ENCODE assay signal across 9 cellular contexts in genomic region chr13:73702419-73703071, GRCh38.
DNase-seq lines count a peak whose midpoint lies in the region; ATAC-seq, FAIRE-seq and TF ChIP-seq lines count a peak whose summit lies in the region.
"Had no signal": no experiment of that assay in that cellular context is flagged by ENCODE, and none has a peak within 500 bp of the region (broad histone marks: within the 10 kb centered on the region; RNA-seq: fewer than 3 reads in every experiment).

No MANE protein-coding gene starts in this region.

- TF ChIP-seq RAD21 in SK-N-SH (IDR thresholded peaks at IDR 0.05; ENCODE audit: low read length) (no peak), GM12878 (IDR thresholded peaks at IDR 0.05; ENCODE audit: insufficient read depth, low read depth, low read length) (no peak)

- H3K27me3 ChIP-seq in SK-N-SH (ENCODE audit: insufficient read depth) (no peaks in the 10 kb centered on the region), KMS-11 (ENCODE audit: insufficient read depth, low read depth) (no peaks in the 10 kb centered on the region), GM12878 (replicated peaks in 1 of 2; ENCODE audit: control insufficient read depth in 2 of 2, insufficient read depth in 2 of 2, low read length in 1 of 2) (no peaks in the 10 kb centered on the region)

- TF ChIP-seq CTCF in SK-N-SH (IDR thresholded peaks at IDR 0.05) (no peak), KMS-11 (conservative IDR thresholded peaks at IDR 0.05; ENCODE audit: low read depth, low read length) (no peak), GM12878 (IDR thresholded peaks at IDR 0.05 in 2 of 3, conservative IDR thresholded peaks at IDR 0.05 in 1 of 3; ENCODE audit: control insufficient read depth in 2 of 3, extremely low read depth in 1 of 3, insufficient read depth in 1 of 3, low read depth in 3 of 3, low read length in 3 of 3) (no peak)

- DNase-seq in SK-N-SH (no peak), GM12878 (ENCODE audit: low read depth, low spot score) (peak; percentile 21), NCI-H1436 treated with DMSO at 0.1 percent for 48 hours (lab: John Stamatoyannopoulos, UW) (no peak), foreskin melanocyte (no peak), NCI-H69 (lab: John Stamatoyannopoulos, UW) (no peak)
- peak; percentile 25 for DNase-seq in stimulated activated CD8-positive, alpha-beta memory T cell treated with anti-CD3 and anti-CD28 coated beads, Interleukin-15, amount 100 ng/mL, for 1 hour (ENCODE audit: low read depth)

- intact Hi-C loops in GM12878 (cut with micrococcal nuclease; ENCODE audit: unreplicated experiment), result loop anchor here (10.0 kb wide), 1 partner anchor 478 kb away; no protein-coding TSS in a partner anchor

- TF ChIP-seq EP300 in SK-N-SH (IDR thresholded peaks at IDR 0.05; ENCODE audit: borderline replicate concordance in 1 of 2, low read depth in 1 of 2, low read length in 1 of 2), result no peak
- no peak for TF ChIP-seq EP300 in GM12878 (IDR thresholded peaks at IDR 0.05; ENCODE audit: borderline replicate concordance in 1 of 2, control insufficient read depth in 1 of 2, low read depth in 2 of 2, low read length in 2 of 2)

- RAD21 ChIA-PET in GM12878 (lab: Charles Lee; ENCODE audit: unreplicated experiment), result interaction anchor here (0.7 kb wide), 1 partner anchor 1059 kb away, joined by 3 read pairs; no protein-coding TSS in a partner anchor

- CTCF ChIA-PET in SK-N-SH (lab: Yijun Ruan, JAX), result no interaction called here
- CTCF ChIA-PET in GM12878 (lab: Yijun Ruan, JAX), result interaction anchor here (0.6 to 1.1 kb wide), 3 partner anchors 9 to 895 kb away, joined by 3 read pairs; no protein-coding TSS in a partner anchor

- H2AFZ ChIP-seq in SK-N-SH (ENCODE audit: low read depth), result no peak overlapping the region; the same call in 1 of the 2 replicates
- H2AFZ ChIP-seq in KMS-11 (ENCODE audit: low read depth), result peak overlapping the region; percentile 57; the same call in 1 of the 2 replicates
- peak overlapping the region; percentile 26 for H2AFZ ChIP-seq in GM12878 (ENCODE audit: control insufficient read depth, low read depth, low read length)

- FAIRE-seq in GM12878 (lab: Jason Lieb, UNC), result peak; percentile 44

- ATAC-seq in SK-N-SH treated with all-trans-retinoic acid at 6 μM for 48 hours, result peak; percentile 51
- peak; percentile 94 for ATAC-seq in GM12878

- no peaks in the 10 kb centered on the region for H3K9me2 ChIP-seq in SK-N-SH

- H3K9me3 ChIP-seq in SK-N-SH, result no peaks in the 10 kb centered on the region
- H3K9me3 ChIP-seq in GM12878 (replicated peaks; ENCODE audit: control insufficient read depth, insufficient read depth, low read length), result no peaks in the 10 kb centered on the region
- H3K9me3 ChIP-seq: thoracic aorta had no signal

- BruUV-seq in GM12878 (replicated peaks; lab: Mats Ljungman, UMichigan), result no TSS peak

- no peaks in the 10 kb centered on the region; a peak in 2 of 4 replicates for H3K4me1 ChIP-seq in SK-N-SH (ENCODE audit: control insufficient read depth in 1 of 2, insufficient read depth in 2 of 2, low read depth in 1 of 2, low read length in 1 of 2)
- H3K4me1 ChIP-seq in KMS-11 (ENCODE audit: low read depth, poor library complexity, severe bottlenecking), result peaks cover 26% of the 10 kb centered on the region
- H3K4me1 ChIP-seq in GM12878 (ENCODE audit: control insufficient read depth, insufficient read depth, low read length), result peaks cover 9% of the 10 kb centered on the region

- in situ Hi-C loops in GM12878 (cut with MboI), result no loop called here

- TF ChIP-seq POLR2A in GM12878 (IDR thresholded peaks at IDR 0.05; ENCODE audit: low read depth, low read length), result no peak

- H3K79me2 ChIP-seq in SK-N-SH (ENCODE audit: insufficient read depth) (no peaks in the 10 kb centered on the region), KMS-11 (ENCODE audit: insufficient read depth, low read depth) (no peaks in the 10 kb centered on the region), GM12878 (ENCODE audit: control insufficient read depth, insufficient read depth, low read length) (no peaks in the 10 kb centered on the region)

- no peak overlapping the region for H3K4me2 ChIP-seq in SK-N-SH
- H3K4me2 ChIP-seq in KMS-11, result peak overlapping the region; percentile 66; the same call in 1 of the 2 replicates
- peak overlapping the region; percentile 23; the same call in 1 of the 2 replicates for H3K4me2 ChIP-seq in GM12878 (ENCODE audit: control insufficient read depth, insufficient read depth)

- H3K27ac ChIP-seq in SK-N-SH (ENCODE audit: low read depth in 2 of 2, low read length in 1 of 2) (peak overlapping the region in 1 of 2 experiments; percentile 55; a peak in 1 of 4 replicates), KMS-11 (peak overlapping the region; percentile 27; the same call in 1 of the 2 replicates), GM12878 (ENCODE audit: control insufficient read depth, insufficient read depth) (no peak overlapping the region)
- H3K27ac ChIP-seq: thoracic aorta had no signal

- 84% methylated on average over 8 of the region's 8 CpGs for WGBS in SK-N-SH (ENCODE audit: low lambda C conversion rate)
- 69% methylated on average over 8 of the region's 8 CpGs for WGBS in GM12878 (ENCODE audit: insufficient coverage, insufficient replicate concordance, low lambda C conversion rate, missing lambda C conversion rate)

- H3F3A ChIP-seq in SK-N-SH (replicated peaks; ENCODE audit: insufficient read depth), result no peaks in the 10 kb centered on the region

- POLR2A ChIA-PET in SK-N-SH (lab: Yijun Ruan, JAX) (no interaction called here), GM12878 (lab: Charles Lee) (no interaction called here)

- H3K9ac ChIP-seq in SK-N-SH (no peak overlapping the region), KMS-11 (peak overlapping the region; percentile 22; the same call in 1 of the 2 replicates), GM12878 (ENCODE audit: control insufficient read depth, insufficient read depth, low read length) (no peak overlapping the region)

- no peaks in the 10 kb centered on the region for H4K20me1 ChIP-seq in SK-N-SH (ENCODE audit: insufficient read depth)
- no peaks in the 10 kb centered on the region for H4K20me1 ChIP-seq in KMS-11 (ENCODE audit: insufficient read depth)
- H4K20me1 ChIP-seq in GM12878 (ENCODE audit: control insufficient read depth, insufficient read depth), result no peaks in the 10 kb centered on the region

- H3K4me3 ChIP-seq in SK-N-SH (ENCODE audit: low read depth in 2 of 2, low read length in 1 of 2), result no peak overlapping the region
- no peak overlapping the region for H3K4me3 ChIP-seq in KMS-11 (IDR thresholded peaks at IDR 0.05; ENCODE audit: insufficient read depth, low read depth, low read length)
- H3K4me3 ChIP-seq in GM12878, result no peak overlapping the region
- H3K4me3 ChIP-seq: thoracic aorta had no signal

- peaks cover 4 to 16% of the 10 kb centered on the region in 2 experiments for H3K36me3 ChIP-seq in SK-N-SH (replicated peaks in 1 of 2; ENCODE audit: control insufficient read depth in 1 of 2, insufficient read depth in 2 of 2, low read length in 1 of 2)
- H3K36me3 ChIP-seq in KMS-11 (ENCODE audit: insufficient read depth), result no peaks in the 10 kb centered on the region
- H3K36me3 ChIP-seq in GM12878 (ENCODE audit: control insufficient read depth in 2 of 2, insufficient read depth in 2 of 2, low read length in 1 of 2), result no peaks in the 10 kb centered on the region
- H3K36me3 ChIP-seq: thoracic aorta had no signal

- SMC1A ChIA-PET in GM12878 (lab: Charles Lee; ENCODE audit: uncharacterized antibody, unreplicated experiment), result no interaction called here

TF ChIP-seq in SK-N-SH treated with all-trans-retinoic acid at 6 μM for 48 hours, 23 proteins besides CTCF, POLR2A, EP300 and RAD21:
- TF ChIP-seq ISL1 (CRISPR knock-in tag; IDR thresholded peaks at IDR 0.05) (no peak), ZNF70 (CRISPR knock-in tag; IDR thresholded peaks at IDR 0.05) (no peak)

TF ChIP-seq in SK-N-SH, 30 proteins besides CTCF, POLR2A, EP300 and RAD21 (continues in another document):
- TF ChIP-seq GABPA (IDR thresholded peaks at IDR 0.05; ENCODE audit: low read depth), result no peak
- TF ChIP-seq RCOR1 (IDR thresholded peaks at IDR 0.05; ENCODE audit: low read length), result no peak
- no peak for TF ChIP-seq ELF1 (IDR thresholded peaks at IDR 0.05)
- TF ChIP-seq USF1 (IDR thresholded peaks at IDR 0.05; ENCODE audit: borderline replicate concordance, low read depth), result no peak
- no peak for TF ChIP-seq POLR2AphosphoS5 (IDR thresholded peaks at IDR 0.05; ENCODE audit: low read depth, low read length)

TF ChIP-seq in GM12878, 131 proteins besides CTCF, POLR2A, EP300 and RAD21:
- TF ChIP-seq CREB1 (IDR thresholded peaks at IDR 0.05; ENCODE audit: low read depth), result 0 out of 2 replicates have a peak, but pooled peaks have one; percentile 8
- peak; percentile 41; the same call in 1 of the 2 replicates for TF ChIP-seq PKNOX1 (IDR thresholded peaks at IDR 0.05)
- TF ChIP-seq, protein P1, sequence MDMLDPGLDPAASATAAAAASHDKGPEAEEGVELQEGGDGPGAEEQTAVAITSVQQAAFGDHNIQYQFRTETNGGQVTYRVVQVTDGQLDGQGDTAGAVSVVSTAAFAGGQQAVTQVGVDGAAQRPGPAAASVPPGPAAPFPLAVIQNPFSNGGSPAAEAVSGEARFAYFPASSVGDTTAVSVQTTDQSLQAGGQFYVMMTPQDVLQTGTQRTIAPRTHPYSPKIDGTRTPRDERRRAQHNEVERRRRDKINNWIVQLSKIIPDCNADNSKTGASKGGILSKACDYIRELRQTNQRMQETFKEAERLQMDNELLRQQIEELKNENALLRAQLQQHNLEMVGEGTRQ (IDR thresholded peaks at IDR 0.05; ENCODE audit: borderline replicate concordance, low read depth, low read length), result no peak
- TF ChIP-seq ETV6 (conservative IDR thresholded peaks at IDR 0.05 in 1 of 2, IDR thresholded peaks at IDR 0.05 in 1 of 2; ENCODE audit: borderline replicate concordance in 1 of 2, low read depth in 1 of 2), result peak in 1 of 2 experiments; percentile 77; a peak in 2 of 4 replicates
TF ChIP-seq in GM12878: peak in this region for 3.

Comparison
In these comparisons a context has a peak if more than half of its experiments do, and no peak if none do; other contexts are left out.
1. DNase-seq: peak in GM12878 (single experiment) and stimulated activated CD8-positive, alpha-beta memory T cell treated with anti-CD3 and anti-CD28 coated beads, Interleukin-15, amount 100 ng/mL, for 1 hour (single experiment); none in SK-N-SH (single experiment), NCI-H1436 treated with DMSO at 0.1 percent for 48 hours (single experiment), foreskin melanocyte (single experiment) and NCI-H69 (single experiment).